ENCODE assay signal across 16 cellular contexts in genomic region chr14:32109676-32110075, GRCh38. TPM values are rescaled to one million over a fixed set of nuclear protein-coding genes. Genes with fewer than 3 reads are reported as not detected.
A peak's percentile ranks its signal among the peaks of the same experiment; 100 is the strongest.
DNase-seq lines count a peak whose midpoint lies in the region; ATAC-seq and TF ChIP-seq lines count a peak whose summit lies in the region.
"Had no signal": no experiment of that assay in that cellular context is flagged by ENCODE, and none has a peak within 500 bp of the region (broad histone marks: within the 10 kb centered on the region; RNA-seq: fewer than 3 reads in every experiment).

No MANE protein-coding gene starts in this region.

- no peak for DNase-seq in left ventricle myocardium inferior
- no peak for DNase-seq in heart left ventricle
- DNase-seq in amniotic epithelial cell (ENCODE audit: low read depth): peak; percentile 88
- peak; percentile 9 for DNase-seq in glomerular endothelial cell (ENCODE audit: extremely low read depth, low read depth, low spot score)
- DNase-seq in NOMO-1 (lab: John Stamatoyannopoulos, UW; ENCODE audit: unreplicated experiment in 2 of 2): no peak
- no peak for DNase-seq in sigmoid colon
- DNase-seq in activated CD4-positive, alpha-beta T cell treated with anti-CD3 and anti-CD28 coated beads, Interleukin-2, amount 50 U/mL, for 48 hours: no peak
- no peak for DNase-seq in Kasumi-1 (lab: John Stamatoyannopoulos, UW)
- DNase-seq: activated naive CD4-positive, alpha-beta T cell treated with anti-CD3 and anti-CD28 coated beads, Interleukin-2, amount 10 ng/mL, durations not matched to agents 7 days and 5 days; Karpas-422; left ventricle myocardium superior; naive thymus-derived CD8-positive, alpha-beta T cell; NCI-H1694 treated with DMSO at 0.1 percent for 48 hours; stimulated activated CD4-positive, alpha-beta T cell treated with anti-CD3 and anti-CD28 coated beads, Interleukin-4, amount 100 ng/mL, for 4 hours; upper lobe of right lung had no signal

- H3K4me3 ChIP-seq in left ventricle myocardium inferior: no peak overlapping the region
- no peak overlapping the region for H3K4me3 ChIP-seq in heart left ventricle
- no peak overlapping the region for H3K4me3 ChIP-seq in sigmoid colon
- H3K4me3 ChIP-seq: upper lobe of right lung had no signal

- H3K27ac ChIP-seq in left ventricle myocardium inferior (replicated peaks): peak overlapping the region; percentile 30
- no peak overlapping the region for H3K27ac ChIP-seq in heart left ventricle
- H3K27ac ChIP-seq in sigmoid colon: peak overlapping the region in 2 of 4 donors; percentile 6 to 30
- H3K27ac ChIP-seq: upper lobe of right lung, VCaP had no signal

- no peaks in the 10 kb centered on the region for H3K9me3 ChIP-seq in left ventricle myocardium inferior (replicated peaks)
- no peaks in the 10 kb centered on the region for H3K9me3 ChIP-seq in heart left ventricle
- no peaks in the 10 kb centered on the region for H3K9me3 ChIP-seq in sigmoid colon
- H3K9me3 ChIP-seq: upper lobe of right lung had no signal

- no peaks in the 10 kb centered on the region for H3K36me3 ChIP-seq in left ventricle myocardium inferior
- H3K36me3 ChIP-seq in heart left ventricle: peaks cover 0 to 11% (median 0%) of the 10 kb centered on the region in 9 donors
- no peaks in the 10 kb centered on the region for H3K36me3 ChIP-seq in sigmoid colon
- H3K36me3 ChIP-seq: upper lobe of right lung had no signal

- no peak for TF ChIP-seq CTCF in left ventricle myocardium inferior (IDR thresholded peaks at IDR 0.05; ENCODE audit: borderline replicate concordance)
- TF ChIP-seq CTCF in heart left ventricle (IDR thresholded peaks at IDR 0.05): no peak
- no peak for TF ChIP-seq CTCF in sigmoid colon (IDR thresholded peaks at IDR 0.05)

- intact Hi-C loops in left ventricle myocardium inferior (cut with micrococcal nuclease) (no loop called here), heart left ventricle (cut with DNase I) (loop anchor here in 1 of 10 donors (5.0 kb wide), 1 partner anchor 37 kb away; no protein-coding TSS in a partner anchor), sigmoid colon (cut with DNase I) (no loop called here)

- no peaks in the 10 kb centered on the region for H3K27me3 ChIP-seq in left ventricle myocardium inferior (ENCODE audit: low read depth)
- no peaks in the 10 kb centered on the region for H3K27me3 ChIP-seq in heart left ventricle
- no peaks in the 10 kb centered on the region for H3K27me3 ChIP-seq in sigmoid colon
- H3K27me3 ChIP-seq: upper lobe of right lung had no signal

- ATAC-seq in heart left ventricle: no peak
- ATAC-seq: naive thymus-derived CD8-positive, alpha-beta T cell; upper lobe of right lung had no signal

- 79 to 87% (median 82%) methylated on average over 5 of the region's 5 CpGs for WGBS in heart left ventricle, 4 donors
- WGBS in sigmoid colon, 2 donors: 88 to 89% methylated on average over 5 of the region's 5 CpGs

- TF ChIP-seq EP300 in sigmoid colon (IDR thresholded peaks at IDR 0.05): no peak

- TF ChIP-seq POLR2A in heart left ventricle (IDR thresholded peaks at IDR 0.05) (no peak), sigmoid colon (IDR thresholded peaks at IDR 0.05) (no peak)

- peaks cover 69% of the 10 kb centered on the region for H3K4me1 ChIP-seq in left ventricle myocardium inferior
- peaks cover 0 to 60% (median 14%) of the 10 kb centered on the region in 12 donors for H3K4me1 ChIP-seq in heart left ventricle
- peaks cover 0 to 57% (median 39%) of the 10 kb centered on the region in 4 donors for H3K4me1 ChIP-seq in sigmoid colon

RNA-seq across cellular contexts. Expression of gene ARHGAP5, which starts 32.6 kb away (rescaled TPM):
- 238 TPM for total RNA-seq in left ventricle myocardium inferior
- total RNA-seq in heart left ventricle: 100 to 1,000 TPM; 141 to 277 (median 254) TPM
- polyA plus RNA-seq in heart left ventricle: 10 to 100 TPM; 21.0 to 55.2 TPM
- 42.0 and 54.8 TPM in 2 replicates for total RNA-seq in glomerular endothelial cell
- total RNA-seq in sigmoid colon: 100 to 1,000 TPM; 155 to 173 (median 164) TPM
- 10 to 100 TPM; 14.9 to 26.6 (median 22.2) TPM for polyA plus RNA-seq in sigmoid colon

Comparison
In these comparisons a context has a peak if more than half of its experiments do, and no peak if none do; other contexts are left out.
1. DNase-seq: peak in amniotic epithelial cell (single experiment) and glomerular endothelial cell (single experiment); none in left ventricle myocardium inferior (single experiment), heart left ventricle (0 of 5), NOMO-1 (0 of 2), sigmoid colon (single experiment), activated CD4-positive, alpha-beta T cell treated with anti-CD3 and anti-CD28 coated beads, Interleukin-2, amount 50 U/mL, for 48 hours (0 of 2) and Kasumi-1 (0 of 2).